ENCODE assay signal across 25 cellular contexts in genomic region chrX:23514082-23514481, GRCh38.
"Had no signal": no experiment of that assay in that cellular context is flagged by ENCODE, and none has a peak within 500 bp of the region (broad histone marks: within the 10 kb centered on the region; RNA-seq: fewer than 3 reads in every experiment).

No MANE protein-coding gene starts in this region.

- H3K9me3 Mint-ChIP-seq: activated CD4-positive, alpha-beta memory T cell treated with anti-CD3 and anti-CD28 coated beads, Interleukin-2, amount 10 ng/mL, durations not matched to agents 7 days and 5 days; activated T-helper 17 cell treated with anti-CD3 and anti-CD28 coated beads, Interleukin-2, amount 50 U/mL, for 72 hours had no signal

- H3K27me3 Mint-ChIP-seq: activated CD4-positive, alpha-beta memory T cell treated with anti-CD3 and anti-CD28 coated beads, Interleukin-2, amount 10 ng/mL, durations not matched to agents 7 days and 5 days; activated CD4-positive, alpha-beta T cell treated with anti-CD3 and anti-CD28 coated beads for 36 hours; activated naive CD8-positive, alpha-beta T cell; activated T-helper 17 cell treated with anti-CD3 and anti-CD28 coated beads, Interleukin-2, amount 50 U/mL, for 72 hours had no signal

- H3K27ac Mint-ChIP-seq: activated CD4-positive, alpha-beta memory T cell treated with anti-CD3 and anti-CD28 coated beads, Interleukin-2, amount 10 ng/mL, durations not matched to agents 7 days and 5 days; activated CD4-positive, alpha-beta T cell treated with anti-CD3 and anti-CD28 coated beads for 36 hours; activated naive CD4-positive, alpha-beta T cell treated with anti-CD3 and anti-CD28 coated beads for 36 hours; activated naive CD8-positive, alpha-beta T cell; activated T-helper 17 cell treated with anti-CD3 and anti-CD28 coated beads, Interleukin-2, amount 50 U/mL, for 72 hours had no signal

- DNase-seq: activated CD4-positive, alpha-beta memory T cell treated with anti-CD3 and anti-CD28 coated beads, Interleukin-2, amount 10 ng/mL, durations not matched to agents 7 days and 5 days; activated CD4-positive, alpha-beta T cell treated with anti-CD3 and anti-CD28 coated beads for 36 hours; activated CD4-positive, alpha-beta T cell treated with anti-CD3 and anti-CD28 coated beads, Interleukin-2, amount 50 U/mL, for 1 hour; activated gamma-delta T cell; activated naive CD4-positive, alpha-beta T cell treated with anti-CD3 and anti-CD28 coated beads for 36 hours; activated T-cell treated with anti-CD3 and anti-CD28 coated beads for 4 hours; activated T-cell treated with anti-CD3 and anti-CD28 coated beads, Interleukin-2, amount 50 U/mL, for 48 hours; brain microvascular endothelial cell; cerebellar nuclear complex; NCI-H1092; NCI-H1417; NCI-H1930; NCI-H2107; NCI-H510A; NCI-H526 treated with DMSO at 0.1 percent for 48 hours; NCI-H82; OCI-M1; RPMI8226; SJCRH30; SK-N-SH; T-helper 1 cell had no signal

- H3K36me3 Mint-ChIP-seq: activated naive CD8-positive, alpha-beta T cell had no signal

- ATAC-seq: activated CD4-positive, alpha-beta T cell treated with anti-CD3 and anti-CD28 coated beads for 36 hours; activated T-helper 17 cell treated with anti-CD3 and anti-CD28 coated beads, Interleukin-2, amount 50 U/mL, for 72 hours; Panc1; Right ventricle myocardium inferior had no signal

- H3K4me1 Mint-ChIP-seq: activated CD4-positive, alpha-beta memory T cell treated with anti-CD3 and anti-CD28 coated beads, Interleukin-2, amount 10 ng/mL, durations not matched to agents 7 days and 5 days; activated CD4-positive, alpha-beta T cell treated with anti-CD3 and anti-CD28 coated beads for 36 hours; activated T-helper 17 cell treated with anti-CD3 and anti-CD28 coated beads, Interleukin-2, amount 50 U/mL, for 72 hours had no signal

- H3K4me3 Mint-ChIP-seq: activated CD4-positive, alpha-beta memory T cell treated with anti-CD3 and anti-CD28 coated beads, Interleukin-2, amount 10 ng/mL, durations not matched to agents 7 days and 5 days; activated CD4-positive, alpha-beta T cell treated with anti-CD3 and anti-CD28 coated beads for 36 hours; activated naive CD4-positive, alpha-beta T cell treated with anti-CD3 and anti-CD28 coated beads for 36 hours; activated naive CD8-positive, alpha-beta T cell; activated T-helper 17 cell treated with anti-CD3 and anti-CD28 coated beads, Interleukin-2, amount 50 U/mL, for 72 hours had no signal
